Comparison of ENCODE assay signal across 15 cellular contexts in genomic region chr4:109978704-109979103, GRCh38.
DNase-seq lines count a peak whose midpoint lies in the region; ATAC-seq and TF ChIP-seq lines count a peak whose summit lies in the region.
"Had no signal": no experiment of that assay in that cellular context is flagged by ENCODE, and none has a peak within 500 bp of the region (broad histone marks: within the 10 kb centered on the region; RNA-seq: fewer than 3 reads in every experiment).

No MANE protein-coding gene starts in this region.

- ATAC-seq in activated CD8-positive, alpha-beta T cell treated with anti-CD3 and anti-CD28 coated beads, Interleukin-2, amount 10 ng/mL, durations not matched to agents 7 days and 5 days, result no peak
- ATAC-seq: activated T-helper 17 cell treated with anti-CD3 and anti-CD28 coated beads, Interleukin-2, amount 50 U/mL, for 72 hours; heart right ventricle had no signal

- no peaks in the 10 kb centered on the region for H3K36me3 Mint-ChIP-seq in nephron progenitor cell (ENCODE audit: low read depth)
- no peaks in the 10 kb centered on the region for H3K36me3 Mint-ChIP-seq in activated CD8-positive, alpha-beta T cell treated with anti-CD3 and anti-CD28 coated beads, Interleukin-2, amount 10 ng/mL, durations not matched to agents 7 days and 5 days (ENCODE audit: low read depth)

- CTCF ChIA-PET in activated CD8-positive, alpha-beta T cell treated with anti-CD3 and anti-CD28 coated beads, Interleukin-2, amount 10 ng/mL, durations not matched to agents 7 days and 5 days (lab: Charles Lee), result interaction anchor here (1.1 to 2.0 kb wide), 3 partner anchors 9 to 552 kb away, joined by 3 to 10 read pairs (median 4); partner anchors contain the start of gene SEC24B

- no peak overlapping the region for H3K27ac Mint-ChIP-seq in nephron progenitor cell
- H3K27ac Mint-ChIP-seq in activated CD8-positive, alpha-beta T cell treated with anti-CD3 and anti-CD28 coated beads, Interleukin-2, amount 10 ng/mL, durations not matched to agents 7 days and 5 days, result no peak overlapping the region
- H3K27ac Mint-ChIP-seq: activated T-helper 17 cell treated with anti-CD3 and anti-CD28 coated beads, Interleukin-2, amount 50 U/mL, for 72 hours had no signal

- DNase-seq in GM12865 (ENCODE audit: low read depth) (no peak), astrocyte of the hippocampus (ENCODE audit: low read depth, low spot score) (peak; percentile 61), nephron progenitor cell (no peak), COR-L47 (lab: John Stamatoyannopoulos, UW) (no peak)
- peak; percentile 4 for DNase-seq in Jurkat, Clone E6-1 (ENCODE audit: low read depth, low spot score)
- no peak for DNase-seq in stimulated activated CD4-positive, alpha-beta T cell treated with anti-CD3 and anti-CD28 coated beads, Interleukin-4, amount 100 ng/mL, for 24 hours
- DNase-seq in activated CD4-positive, CD25-positive, alpha-beta regulatory T cell treated with anti-CD3 and anti-CD28 coated beads, Interleukin-2, amount 50 U/mL, for 72 hours, result no peak
- no peak for DNase-seq in activated CD8-positive, alpha-beta T cell treated with anti-CD3 and anti-CD28 coated beads, Interleukin-2, amount 10 ng/mL, durations not matched to agents 7 days and 5 days
- DNase-seq: activated CD8-positive, alpha-beta memory T cell treated with anti-CD3 and anti-CD28 coated beads for 24 hours; C1 segment of cervical spinal cord; DND-41; heart right ventricle; Karpas-422; midbrain had no signal

- H3K27me3 Mint-ChIP-seq in nephron progenitor cell (ENCODE audit: low read depth, poor library complexity), result no peaks in the 10 kb centered on the region
- H3K27me3 Mint-ChIP-seq in activated CD8-positive, alpha-beta T cell treated with anti-CD3 and anti-CD28 coated beads, Interleukin-2, amount 10 ng/mL, durations not matched to agents 7 days and 5 days (ENCODE audit: low read depth), result peaks cover 42% of the 10 kb centered on the region

- no peaks in the 10 kb centered on the region for H3K9me3 Mint-ChIP-seq in nephron progenitor cell
- H3K9me3 Mint-ChIP-seq in activated CD8-positive, alpha-beta T cell treated with anti-CD3 and anti-CD28 coated beads, Interleukin-2, amount 10 ng/mL, durations not matched to agents 7 days and 5 days (ENCODE audit: insufficient read depth), result no peaks in the 10 kb centered on the region
- H3K9me3 Mint-ChIP-seq: activated T-helper 17 cell treated with anti-CD3 and anti-CD28 coated beads, Interleukin-2, amount 50 U/mL, for 72 hours had no signal

- POLR2A ChIA-PET in activated CD8-positive, alpha-beta T cell treated with anti-CD3 and anti-CD28 coated beads, Interleukin-2, amount 10 ng/mL, durations not matched to agents 7 days and 5 days (lab: Charles Lee), result no interaction called here

- H3K4me1 Mint-ChIP-seq in nephron progenitor cell, result no peaks in the 10 kb centered on the region
- no peaks in the 10 kb centered on the region for H3K4me1 Mint-ChIP-seq in activated CD8-positive, alpha-beta T cell treated with anti-CD3 and anti-CD28 coated beads, Interleukin-2, amount 10 ng/mL, durations not matched to agents 7 days and 5 days (ENCODE audit: low read depth)
- H3K4me1 Mint-ChIP-seq: activated T-helper 17 cell treated with anti-CD3 and anti-CD28 coated beads, Interleukin-2, amount 50 U/mL, for 72 hours had no signal

- no peak overlapping the region for H3K4me3 ChIP-seq in GM12865 (ENCODE audit: low read depth, low read length)
- H3K4me3 ChIP-seq in Jurkat, Clone E6-1 (ENCODE audit: low read length), result no peak overlapping the region
- H3K4me3 ChIP-seq: heart right ventricle had no signal

- H3K4me3 Mint-ChIP-seq in nephron progenitor cell, result no peak overlapping the region
- no peak overlapping the region for H3K4me3 Mint-ChIP-seq in activated CD8-positive, alpha-beta T cell treated with anti-CD3 and anti-CD28 coated beads, Interleukin-2, amount 10 ng/mL, durations not matched to agents 7 days and 5 days
- H3K4me3 Mint-ChIP-seq: activated T-helper 17 cell treated with anti-CD3 and anti-CD28 coated beads, Interleukin-2, amount 50 U/mL, for 72 hours had no signal

- TF ChIP-seq CTCF in GM12865 (IDR thresholded peaks at IDR 0.05; ENCODE audit: insufficient read depth, low read depth, low read length, missing control alignments), result peak; percentile 4
- peak; percentile 12 for TF ChIP-seq CTCF in nephron progenitor cell (IDR thresholded peaks at IDR 0.05)

Comparison
In these comparisons a context has a peak if more than half of its experiments do, and no peak if none do; other contexts are left out.
1. DNase-seq: peak in Jurkat, Clone E6-1 (single experiment) and astrocyte of the hippocampus (single experiment); none in GM12865 (single experiment), nephron progenitor cell (single experiment), stimulated activated CD4-positive, alpha-beta T cell treated with anti-CD3 and anti-CD28 coated beads, Interleukin-4, amount 100 ng/mL, for 24 hours (single experiment), COR-L47 (single experiment), activated CD4-positive, CD25-positive, alpha-beta regulatory T cell treated with anti-CD3 and anti-CD28 coated beads, Interleukin-2, amount 50 U/mL, for 72 hours (single experiment) and activated CD8-positive, alpha-beta T cell treated with anti-CD3 and anti-CD28 coated beads, Interleukin-2, amount 10 ng/mL, durations not matched to agents 7 days and 5 days (single experiment).